1 cellular context compared by ENCODE assay signal in genomic region chr16:19005561-19006445, GRCh38.
A peak's percentile ranks its signal among the peaks of the same experiment; 100 is the strongest.
TF ChIP-seq lines count a peak whose summit lies in the region.

No MANE protein-coding gene starts in this region.

TF ChIP-seq in HepG2, 621 proteins besides CTCF, POLR2A, EP300 and RAD21 (continued from another document and continues in another):
- TF ChIP-seq ZBED4 (CRISPR knock-in tag; IDR thresholded peaks at IDR 0.05; ENCODE audit: borderline replicate concordance) (peak; percentile 86; the same call in 1 of the 2 replicates), HNRNPL (IDR thresholded peaks at IDR 0.05; ENCODE audit: low read depth, low read length) (peak; percentile 92), ZFP41 (CRISPR knock-in tag; IDR thresholded peaks at IDR 0.05; ENCODE audit: borderline replicate concordance) (no peak), XRCC5 (optimal IDR thresholded peaks at IDR 0.05; ENCODE audit: low read length) (peak; percentile 84), ARID3A (IDR thresholded peaks at IDR 0.05; ENCODE audit: low read depth, low read length) (peak; percentile 17; the same call in 1 of the 2 replicates), POGK (CRISPR knock-in tag; conservative IDR thresholded peaks at IDR 0.05) (no peak), ZNF354B (CRISPR knock-in tag; IDR thresholded peaks at IDR 0.05) (no peak), ZEB1 (IDR thresholded peaks at IDR 0.05; ENCODE audit: insufficient replicate concordance, low read depth) (peak; percentile 81), SSRP1 (CRISPR knock-in tag; IDR thresholded peaks at IDR 0.05) (no peak; the same call in 1 of the 2 replicates), MYPOP (CRISPR knock-in tag; IDR thresholded peaks at IDR 0.05) (peak; percentile 90; the same call in 1 of the 2 replicates), ZNF788 (CRISPR knock-in tag; IDR thresholded peaks at IDR 0.05; ENCODE audit: borderline replicate concordance) (peak; percentile 98), ZNF766 (CRISPR knock-in tag; IDR thresholded peaks at IDR 0.05; ENCODE audit: borderline replicate concordance) (no peak; the same call in 1 of the 2 replicates), SIN3B (IDR thresholded peaks at IDR 0.05; ENCODE audit: low read length) (peak; percentile 44; the same call in 1 of the 2 replicates), PITX1 (CRISPR knock-in tag; IDR thresholded peaks at IDR 0.05) (peak; percentile 96), TOPORS (CRISPR knock-in tag; IDR thresholded peaks at IDR 0.05) (no peak), ZNF552 (CRISPR knock-in tag; IDR thresholded peaks at IDR 0.05; ENCODE audit: borderline replicate concordance) (no peak), CSRNP2 (CRISPR knock-in tag; conservative IDR thresholded peaks at IDR 0.05; ENCODE audit: low read depth) (no peak), RFXAP (CRISPR knock-in tag; IDR thresholded peaks at IDR 0.05; ENCODE audit: borderline replicate concordance) (peak; percentile 84; the same call in 1 of the 2 replicates), NFKB2 (CRISPR knock-in tag; IDR thresholded peaks at IDR 0.05; ENCODE audit: borderline replicate concordance) (0 out of 2 replicates have a peak, but pooled peaks have one; percentile 44), ZNF24 (IDR thresholded peaks at IDR 0.05) (no peak), ZNF564 (CRISPR knock-in tag; IDR thresholded peaks at IDR 0.05) (peak; percentile 82; the same call in 1 of the 2 replicates), RFX3 (CRISPR knock-in tag; IDR thresholded peaks at IDR 0.05) (no peak; the same call in 1 of the 2 replicates), TP53 (CRISPR knock-in tag; conservative IDR thresholded peaks at IDR 0.05) (no peak), BORCS8-MEF2B (CRISPR knock-in tag; IDR thresholded peaks at IDR 0.05) (peak; percentile 51; the same call in 1 of the 2 replicates), ZNF770 (CRISPR knock-in tag; IDR thresholded peaks at IDR 0.05) (peak; percentile 73), ZNF484 (CRISPR knock-in tag; IDR thresholded peaks at IDR 0.05; ENCODE audit: borderline replicate concordance, low read depth) (no peak), KLF9 (CRISPR knock-in tag; IDR thresholded peaks at IDR 0.05; ENCODE audit: low read depth) (peak; percentile 72; the same call in 1 of the 2 replicates), ZNF207 (IDR thresholded peaks at IDR 0.05; ENCODE audit: borderline replicate concordance) (no peak), RNF219 (CRISPR knock-in tag; IDR thresholded peaks at IDR 0.05) (no peak), FOSL2 (CRISPR knock-in tag; IDR thresholded peaks at IDR 0.05) (peak; percentile 95), FOXK2 (IDR thresholded peaks at IDR 0.05) (no peak; the same call in none of the 2 replicates), HNF1B (CRISPR knock-in tag; IDR thresholded peaks at IDR 0.05) (peak; percentile 96), HDAC6 (IDR thresholded peaks at IDR 0.05; ENCODE audit: low read depth, low read length) (no peak), MXI1 (IDR thresholded peaks at IDR 0.05; ENCODE audit: borderline replicate concordance, low read depth, low read length) (peak; percentile 100), DNMT3B (CRISPR knock-in tag; conservative IDR thresholded peaks at IDR 0.05) (no peak), ZNF350 (CRISPR knock-in tag; IDR thresholded peaks at IDR 0.05; ENCODE audit: borderline replicate concordance, low read depth) (peak; percentile 96), ETS1 (CRISPR knock-in tag; IDR thresholded peaks at IDR 0.05) (no peak)
